Comparison of ENCODE assay signal across 20 cellular contexts in the genomic region with DNA sequence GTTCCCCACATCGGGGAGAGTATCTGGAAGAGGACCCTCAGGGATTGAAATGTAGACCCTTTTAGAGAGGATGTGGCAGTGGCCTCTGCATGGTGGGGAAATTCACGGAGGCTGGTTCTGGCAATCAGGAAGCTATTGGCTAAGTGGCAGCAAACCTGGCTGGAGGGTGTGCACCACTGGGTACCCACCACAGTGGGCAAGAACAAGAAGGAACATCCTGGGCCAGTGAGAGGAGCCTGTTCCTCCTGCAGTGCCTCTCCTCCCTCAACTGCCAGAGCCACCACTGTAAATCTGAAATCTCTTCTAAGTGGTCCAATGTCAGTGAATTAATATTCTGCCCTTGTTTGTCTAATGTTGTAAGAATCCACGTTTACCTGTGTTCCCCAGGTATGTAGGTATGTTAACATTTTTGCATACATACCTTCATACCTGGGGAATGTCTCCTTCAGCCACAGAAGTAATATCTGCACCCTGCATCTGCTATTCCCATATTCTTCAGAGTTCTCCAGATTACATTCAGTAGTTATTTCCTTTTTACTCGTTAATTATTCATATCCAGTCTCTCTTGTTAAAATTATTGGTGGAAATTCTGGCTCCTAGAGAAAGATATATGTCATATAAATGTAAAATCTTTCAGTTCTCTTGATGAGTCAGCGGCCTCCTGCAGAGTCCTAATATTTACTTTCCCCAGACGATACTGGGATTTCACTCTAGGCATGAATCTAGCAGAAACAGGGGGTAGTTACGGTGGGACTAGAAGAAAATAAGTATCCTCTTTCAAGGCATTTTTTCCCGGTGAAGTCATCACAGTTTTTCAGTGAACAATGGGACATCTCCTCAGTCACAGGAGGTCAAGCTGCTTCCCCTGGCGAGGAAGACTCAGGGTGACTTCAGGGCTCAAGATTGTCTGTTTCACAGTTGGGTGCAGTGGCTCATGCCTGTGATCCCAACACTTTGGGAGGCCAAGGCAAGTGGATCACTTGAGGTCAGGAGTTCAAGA.
A peak's percentile ranks its signal among the peaks of the same experiment; 100 is the strongest.
DNase-seq lines count a peak whose midpoint lies in the region; ATAC-seq and TF ChIP-seq lines count a peak whose summit lies in the region.
"Had no signal": no experiment of that assay in that cellular context is flagged by ENCODE, and none has a peak within 500 bp of the region (broad histone marks: within the 10 kb centered on the region; RNA-seq: fewer than 3 reads in every experiment).

No MANE protein-coding gene starts in this region.

- peak overlapping the region; percentile 55; the same call in 1 of the 2 replicates for H3K27ac Mint-ChIP-seq in WTC11
- H3K27ac Mint-ChIP-seq: CD14-positive monocyte, naive B cell had no signal

- intact Hi-C loops in vagina (cut with DNase I), result no loop called here

- H3K27me3 Mint-ChIP-seq in WTC11 (ENCODE audit: low read depth), result no peaks in the 10 kb centered on the region
- H3K27me3 Mint-ChIP-seq: naive B cell had no signal

- no peak overlapping the region for H3K27ac ChIP-seq in vagina
- H3K27ac ChIP-seq: gastrocnemius medialis, transverse colon, WERI-Rb-1 had no signal

- H3K27me3 ChIP-seq in vagina, result no peaks in the 10 kb centered on the region
- H3K27me3 ChIP-seq: gastrocnemius medialis, transverse colon had no signal

- peaks cover 14% of the 10 kb centered on the region for H3K36me3 Mint-ChIP-seq in WTC11
- H3K36me3 Mint-ChIP-seq: CD14-positive monocyte, naive B cell had no signal

- no peak for TF ChIP-seq CTCF in WTC11 (IDR thresholded peaks at IDR 0.05)
- no peak for TF ChIP-seq CTCF in vagina (IDR thresholded peaks at IDR 0.05)

- no peaks in the 10 kb centered on the region for H3K4me1 ChIP-seq in vagina
- H3K4me1 ChIP-seq: gastrocnemius medialis, transverse colon had no signal

- DNase-seq in HS-5 (ENCODE audit: low read depth), result peak; percentile 10
- DNase-seq in WTC11 (ENCODE audit: low spot score), result no peak
- peak; percentile 49 for DNase-seq in iPS DF 4.7 (ENCODE audit: extremely low read depth, low spot score)
- peak; percentile 35 for DNase-seq in skeletal muscle cell (ENCODE audit: low read depth)
- DNase-seq in hepatic stellate cell (ENCODE audit: low spot score), result no peak
- no peak for DNase-seq in NCI-H524 (lab: John Stamatoyannopoulos, UW)
- DNase-seq in DMS 273 treated with DMSO at 0.1 percent for 48 hours (lab: John Stamatoyannopoulos, UW), result no peak
- no peak for DNase-seq in vagina (ENCODE audit: extremely low spot score in 2 of 2)
- DNase-seq: activated gamma-delta T cell treated with Interleukin-2 at 50 U/mL for 16 hours; effector memory CD4-positive, alpha-beta T cell; EL; gastrocnemius medialis; naive B cell; NCI-H1436; NCI-H345; stimulated activated CD4-positive, alpha-beta T cell treated with anti-CD3 and anti-CD28 coated beads, Interleukin-2, amount 100 ng/mL, for 48 hours; transverse colon; WERI-Rb-1 had no signal

- no peaks in the 10 kb centered on the region for H3K36me3 ChIP-seq in vagina
- H3K36me3 ChIP-seq: gastrocnemius medialis, transverse colon, WERI-Rb-1 had no signal

- peaks cover 15% of the 10 kb centered on the region for H3K4me1 Mint-ChIP-seq in WTC11
- H3K4me1 Mint-ChIP-seq: CD14-positive monocyte, naive B cell had no signal

- no peak for TF ChIP-seq POLR2A in vagina (IDR thresholded peaks at IDR 0.05)

- ATAC-seq in WTC11, result peak; percentile 66
- ATAC-seq: gastrocnemius medialis, left lobe of liver had no signal

- CTCF ChIA-PET in WTC11 (lab: Charles Lee), result no interaction called here

- peaks cover 24% of the 10 kb centered on the region for H3K9me3 Mint-ChIP-seq in WTC11

- no peaks in the 10 kb centered on the region for H3K9me3 ChIP-seq in vagina
- H3K9me3 ChIP-seq: gastrocnemius medialis, transverse colon had no signal

- no peak overlapping the region for H3K4me3 ChIP-seq in skeletal muscle cell (ENCODE audit: low read depth, low read length)
- no peak overlapping the region for H3K4me3 ChIP-seq in vagina
- H3K4me3 ChIP-seq: gastrocnemius medialis, transverse colon had no signal

- H3K4me3 Mint-ChIP-seq in WTC11, result no peak overlapping the region
- H3K4me3 Mint-ChIP-seq: CD14-positive monocyte, naive B cell had no signal

- POLR2A ChIA-PET in WTC11 (lab: Charles Lee), result no interaction called here

TF ChIP-seq in WTC11, 78 proteins besides CTCF, POLR2A, EP300 and RAD21:
- TF ChIP-seq SMAD4 (CRISPR knock-in tag; IDR thresholded peaks at IDR 0.05), result no peak
- no peak for TF ChIP-seq CREM (CRISPR knock-in tag; IDR thresholded peaks at IDR 0.05)
- TF ChIP-seq RORB (CRISPR knock-in tag; IDR thresholded peaks at IDR 0.05), result no peak
- TF ChIP-seq SP1 (CRISPR knock-in tag; conservative IDR thresholded peaks at IDR 0.05), result no peak
- no peak for TF ChIP-seq SOX15 (CRISPR knock-in tag; IDR thresholded peaks at IDR 0.05)
- TF ChIP-seq CREB1 (CRISPR knock-in tag; IDR thresholded peaks at IDR 0.05), result no peak

Comparison
In these comparisons a context has a peak if more than half of its experiments do, and no peak if none do; other contexts are left out.
1. DNase-seq: peak in HS-5 (single experiment), iPS DF 4.7 (single experiment) and skeletal muscle cell (single experiment); none in WTC11 (single experiment), hepatic stellate cell (single experiment), NCI-H524 (0 of 2), DMS 273 treated with DMSO at 0.1 percent for 48 hours (single experiment) and vagina (0 of 2).